8 cellular contexts compared by ENCODE assay signal in genomic region chrX:38664285-38664684, GRCh38.
DNase-seq lines count a peak whose midpoint lies in the region; ATAC-seq, FAIRE-seq and TF ChIP-seq lines count a peak whose summit lies in the region.

No MANE protein-coding gene starts in this region.

- no peak for TF ChIP-seq EP300 in HepG2 (IDR thresholded peaks at IDR 0.05; ENCODE audit: low read depth in 2 of 2, low read length in 2 of 2)
- TF ChIP-seq EP300 in HepG2 (CRISPR knock-in tag; IDR thresholded peaks at IDR 0.05; ENCODE audit: borderline replicate concordance), result no peak
- TF ChIP-seq EP300 in ovary (IDR thresholded peaks at IDR 0.05), result no peak

- no peaks in the 10 kb centered on the region for H3K36me3 Mint-ChIP-seq in activated CD4-positive, alpha-beta T cell treated with anti-CD3 and anti-CD28 coated beads for 36 hours (ENCODE audit: low read depth)
- H3K36me3 Mint-ChIP-seq in astrocyte (ENCODE audit: low read depth, unreplicated experiment), result no peaks in the 10 kb centered on the region
- H3K36me3 Mint-ChIP-seq in immature natural killer cell, result no peaks in the 10 kb centered on the region

- no peaks in the 10 kb centered on the region for H3K27me3 ChIP-seq in astrocyte (ENCODE audit: insufficient read depth, low read length)
- no peaks in the 10 kb centered on the region for H3K27me3 ChIP-seq in HepG2 (ENCODE audit: control insufficient read depth in 1 of 2, insufficient read depth in 2 of 2, low read length in 2 of 2)
- no peaks in the 10 kb centered on the region for H3K27me3 ChIP-seq in ovary

- POLR2A ChIA-PET in activated CD4-positive, alpha-beta T cell treated with anti-CD3 and anti-CD28 coated beads for 36 hours (lab: Charles Lee), result no interaction called here
- POLR2A ChIA-PET in HepG2 (lab: Yijun Ruan, JAX), result no interaction called here

- WGBS in HepG2 (ENCODE audit: low lambda C conversion rate), result 34% methylated on average over 5 of the region's 5 CpGs
- WGBS in ovary, 3 donors, result 10 to 15% (median 13%) methylated on average over 5 of the region's 5 CpGs

- H3K4me3 ChIP-seq in NB4 (ENCODE audit: low read depth, low read length) (no peak overlapping the region), astrocyte (ENCODE audit: insufficient read depth, low read depth, low read length) (no peak overlapping the region), HepG2 (replicated peaks in 1 of 3; ENCODE audit: insufficient read depth in 1 of 3, low read depth in 2 of 3, low read length in 3 of 3) (no peak overlapping the region), ovary (no peak overlapping the region)

- H3K9me3 ChIP-seq in astrocyte (ENCODE audit: insufficient read depth, low read depth, low read length) (no peaks in the 10 kb centered on the region), HepG2 (ENCODE audit: low read length) (no peaks in the 10 kb centered on the region), ovary (no peaks in the 10 kb centered on the region)

- peak; percentile 22 for DNase-seq in activated CD4-positive, alpha-beta T cell treated with anti-CD3 and anti-CD28 coated beads for 36 hours
- DNase-seq in activated CD4-positive, alpha-beta T cell treated with anti-CD3 and anti-CD28 coated beads for 1 hour, result no peak
- peak; percentile 25 for DNase-seq in NB4 (ENCODE audit: low read depth)
- DNase-seq in astrocyte (ENCODE audit: low read depth), result peak; percentile 21
- DNase-seq in HepG2 (ENCODE audit: low spot score), result peak; percentile 13
- no peak for DNase-seq in ovary
- no peak for DNase-seq in immature natural killer cell

- TF ChIP-seq POLR2A in NB4 (IDR thresholded peaks at IDR 0.05; ENCODE audit: extremely low read depth, insufficient read length), result no peak
- no peak for TF ChIP-seq POLR2A in HepG2 (IDR thresholded peaks at IDR 0.05; ENCODE audit: insufficient read depth in 1 of 2, low read depth in 2 of 2, low read length in 2 of 2)
- no peak for TF ChIP-seq POLR2A in ovary (IDR thresholded peaks at IDR 0.05)

- TF ChIP-seq RAD21 in HepG2 (CRISPR knock-in tag; IDR thresholded peaks at IDR 0.05), result no peak

- no peak overlapping the region for H3K4me3 Mint-ChIP-seq in activated CD4-positive, alpha-beta T cell treated with anti-CD3 and anti-CD28 coated beads for 36 hours
- no peak overlapping the region for H3K4me3 Mint-ChIP-seq in astrocyte (ENCODE audit: unreplicated experiment)
- no peak overlapping the region for H3K4me3 Mint-ChIP-seq in immature natural killer cell

- H3K36me3 ChIP-seq in astrocyte (ENCODE audit: insufficient read depth, low read length) (no peaks in the 10 kb centered on the region), HepG2 (replicated peaks in 1 of 2; ENCODE audit: control insufficient read depth in 1 of 2, insufficient read depth in 2 of 2, low read length in 2 of 2) (no peaks in the 10 kb centered on the region), ovary (no peaks in the 10 kb centered on the region)

- H3K9me3 Mint-ChIP-seq in activated CD4-positive, alpha-beta T cell treated with anti-CD3 and anti-CD28 coated beads for 36 hours (ENCODE audit: low read depth), result no peaks in the 10 kb centered on the region
- H3K9me3 Mint-ChIP-seq in astrocyte (ENCODE audit: unreplicated experiment), result no peaks in the 10 kb centered on the region
- no peaks in the 10 kb centered on the region for H3K9me3 Mint-ChIP-seq in immature natural killer cell

- no peak for ATAC-seq in activated CD4-positive, alpha-beta T cell treated with anti-CD3 and anti-CD28 coated beads for 36 hours
- ATAC-seq in HepG2, result no peak
- no peak for ATAC-seq in HG03135 (IDR thresholded peaks at IDR 0.05; ENCODE audit: unreplicated experiment)

- no peaks in the 10 kb centered on the region for H3K4me1 Mint-ChIP-seq in activated CD4-positive, alpha-beta T cell treated with anti-CD3 and anti-CD28 coated beads for 36 hours
- H3K4me1 Mint-ChIP-seq in astrocyte (ENCODE audit: low read depth, unreplicated experiment), result no peaks in the 10 kb centered on the region
- no peaks in the 10 kb centered on the region for H3K4me1 Mint-ChIP-seq in immature natural killer cell

- no TSS peak for BruUV-seq in HepG2 (replicated peaks; lab: Mats Ljungman, UMichigan)

- no peak overlapping the region for H2AFZ ChIP-seq in astrocyte (ENCODE audit: low read depth, low read length)
- no peak overlapping the region for H2AFZ ChIP-seq in HepG2 (ENCODE audit: low read length)

- CTCF ChIA-PET in activated CD4-positive, alpha-beta T cell treated with anti-CD3 and anti-CD28 coated beads for 36 hours (lab: Charles Lee), result interaction anchor here (1.2 to 1.9 kb wide), 2 partner anchors 9 to 484 kb away, joined by 3 to 7 read pairs; no protein-coding TSS in a partner anchor
- CTCF ChIA-PET in HepG2 (lab: Yijun Ruan, JAX; ENCODE audit: low intra/inter-chr PET ratio, low total read pairs), result no interaction called here

- H3K4me1 ChIP-seq in astrocyte (ENCODE audit: insufficient read depth, low read length), result no peaks in the 10 kb centered on the region
- H3K4me1 ChIP-seq in HepG2 (ENCODE audit: insufficient read depth, low read length), result peaks cover 17% of the 10 kb centered on the region
- H3K4me1 ChIP-seq in ovary (ENCODE audit: insufficient read depth), result no peaks in the 10 kb centered on the region

- no peak overlapping the region for H3K27ac ChIP-seq in astrocyte (ENCODE audit: low read depth, low read length)
- H3K27ac ChIP-seq in HepG2 (ENCODE audit: extremely low read length, insufficient read depth, low read length), result no peak overlapping the region
- H3K27ac ChIP-seq in ovary, result no peak overlapping the region

- H3K27me3 Mint-ChIP-seq in activated CD4-positive, alpha-beta T cell treated with anti-CD3 and anti-CD28 coated beads for 36 hours, result peaks cover 2% of the 10 kb centered on the region
- peaks cover 5% of the 10 kb centered on the region for H3K27me3 Mint-ChIP-seq in astrocyte (ENCODE audit: low read depth, unreplicated experiment)
- peaks cover 0 to 6% (median 2%) of the 10 kb centered on the region in 3 donors for H3K27me3 Mint-ChIP-seq in immature natural killer cell (ENCODE audit: low read depth in 3 of 3)

- FAIRE-seq in astrocyte (lab: Jason Lieb, UNC), result peak; percentile 73
- peak; percentile 91 for FAIRE-seq in HepG2 (lab: Jason Lieb, UNC)

- H4K20me1 ChIP-seq in astrocyte (ENCODE audit: insufficient read depth, low read length), result no peaks in the 10 kb centered on the region
- H4K20me1 ChIP-seq in HepG2 (ENCODE audit: insufficient read depth, low read length), result no peaks in the 10 kb centered on the region

- H3K9ac ChIP-seq in astrocyte (ENCODE audit: low read length) (no peak overlapping the region), HepG2 (ENCODE audit: insufficient read depth, low read depth, low read length) (no peak overlapping the region)

- TF ChIP-seq CTCF in NB4 (IDR thresholded peaks at IDR 0.05; ENCODE audit: low read depth, low read length) (peak; percentile 18), astrocyte (IDR thresholded peaks at IDR 0.05; ENCODE audit: insufficient read depth, low read depth, low read length) (peak; percentile 39), HepG2 (CRISPR knock-in tag; IDR thresholded peaks at IDR 0.05) (peak; percentile 49), ovary (IDR thresholded peaks at IDR 0.05) (no peak)

- intact Hi-C loops in activated CD4-positive, alpha-beta T cell treated with anti-CD3 and anti-CD28 coated beads for 36 hours (cut with DNase I, micrococcal nuclease), result loop anchor here (2.0 to 10.0 kb wide), 4 partner anchors 88 to 485 kb away; no protein-coding TSS in a partner anchor
- intact Hi-C loops in HepG2 (cut with micrococcal nuclease; ENCODE audit: unreplicated experiment) (no loop called here), ovary (cut with DNase I) (no loop called here)

- in situ Hi-C loops in HepG2 (cut with HindIII; ENCODE audit: extremely low pct_ligation_motif_present, low pct_unique_long_range_greater_than_20kb), result no loop called here

- H3K27ac Mint-ChIP-seq in activated CD4-positive, alpha-beta T cell treated with anti-CD3 and anti-CD28 coated beads for 36 hours, result no peak overlapping the region
- no peak overlapping the region for H3K27ac Mint-ChIP-seq in astrocyte (ENCODE audit: unreplicated experiment)
- no peak overlapping the region for H3K27ac Mint-ChIP-seq in immature natural killer cell

- H3K79me2 ChIP-seq in astrocyte (ENCODE audit: insufficient read depth, low read length), result no peaks in the 10 kb centered on the region
- no peaks in the 10 kb centered on the region for H3K79me2 ChIP-seq in HepG2 (ENCODE audit: insufficient read depth, low read length)

- H3K4me2 ChIP-seq in astrocyte (ENCODE audit: low read length), result no peak overlapping the region
- no peak overlapping the region for H3K4me2 ChIP-seq in HepG2 (ENCODE audit: low read depth, low read length)

TF ChIP-seq in HepG2, 621 proteins besides CTCF, POLR2A, EP300 and RAD21:
- TF ChIP-seq ATF7 (IDR thresholded peaks at IDR 0.05), result no peak
- TF ChIP-seq ATF7 (CRISPR knock-in tag; IDR thresholded peaks at IDR 0.05), result no peak
- no peak for TF ChIP-seq ZIK1 (CRISPR knock-in tag; IDR thresholded peaks at IDR 0.05; ENCODE audit: borderline replicate concordance, low read depth)
- no peak for TF ChIP-seq ZNF430 (CRISPR knock-in tag; IDR thresholded peaks at IDR 0.05)
- TF ChIP-seq STAG1 (CRISPR knock-in tag; IDR thresholded peaks at IDR 0.05), result peak; percentile 54

Comparison
In these comparisons a context has a peak if more than half of its experiments do, and no peak if none do; other contexts are left out.
1. DNase-seq: peak in activated CD4-positive, alpha-beta T cell treated with anti-CD3 and anti-CD28 coated beads for 36 hours (single experiment), NB4 (single experiment), astrocyte (single experiment) and HepG2 (single experiment); none in activated CD4-positive, alpha-beta T cell treated with anti-CD3 and anti-CD28 coated beads for 1 hour (single experiment), ovary (0 of 5) and immature natural killer cell (0 of 3).
2. CTCF ChIP-seq: peak in NB4 (single experiment), astrocyte (single experiment) and HepG2 (single experiment); none in ovary (0 of 3).
3. intact Hi-C loops: an anchor here in activated CD4-positive, alpha-beta T cell treated with anti-CD3 and anti-CD28 coated beads for 36 hours (2.0 to 10.0 kb wide); none called in HepG2 and ovary.